16 cellular contexts compared by ENCODE assay signal in genomic region chr7:91182819-91183405, GRCh38.
DNase-seq lines count a peak whose midpoint lies in the region; ATAC-seq and TF ChIP-seq lines count a peak whose summit lies in the region.
"Had no signal": no experiment of that assay in that cellular context is flagged by ENCODE, and none has a peak within 500 bp of the region (broad histone marks: within the 10 kb centered on the region; RNA-seq: fewer than 3 reads in every experiment).

No MANE protein-coding gene starts in this region.

- H3K4me3 ChIP-seq in fibroblast of mammary gland (ENCODE audit: control insufficient read depth, low read depth, low read length), result no peak overlapping the region
- H3K4me3 ChIP-seq: K562 had no signal

- no peaks in the 10 kb centered on the region for H3K27me3 Mint-ChIP-seq in activated CD8-positive, alpha-beta T cell treated with anti-CD3 and anti-CD28 coated beads, Interleukin-2, amount 10 ng/mL, durations not matched to agents 7 days and 5 days (ENCODE audit: low read depth)
- H3K27me3 Mint-ChIP-seq: activated CD4-positive, alpha-beta memory T cell treated with anti-CD3 and anti-CD28 coated beads, Interleukin-2, amount 10 ng/mL, durations not matched to agents 7 days and 5 days had no signal

- no peaks in the 10 kb centered on the region for H3K9me3 Mint-ChIP-seq in activated CD8-positive, alpha-beta T cell treated with anti-CD3 and anti-CD28 coated beads, Interleukin-2, amount 10 ng/mL, durations not matched to agents 7 days and 5 days (ENCODE audit: insufficient read depth)
- H3K9me3 Mint-ChIP-seq: T-helper 1 cell treated with Interleukin-12 subunit alpha and Interleukin-12 subunit beta and Interleukin-4 antibody, amounts not matched to agents 30 μg/mL and 1 μg/mL, for 36 hours had no signal

- DNase-seq in GM04503 (ENCODE audit: low read depth), result peak; percentile 69
- peak; percentile 7 for DNase-seq in T1000 (lab: John Stamatoyannopoulos, UW)
- peak; percentile 99 for DNase-seq in fibroblast of mammary gland (ENCODE audit: low read depth)
- DNase-seq in renal cortical epithelial cell (ENCODE audit: low read depth), result peak; percentile 72
- no peak for DNase-seq in activated CD8-positive, alpha-beta T cell treated with anti-CD3 and anti-CD28 coated beads, Interleukin-2, amount 10 ng/mL, durations not matched to agents 7 days and 5 days
- no peak for DNase-seq in NCI-H345 treated with DMSO at 0.1 percent for 48 hours (lab: John Stamatoyannopoulos, UW; ENCODE audit: unreplicated experiment)
- DNase-seq in DMS114 treated with DMSO at 0.1 percent for 48 hours (lab: John Stamatoyannopoulos, UW; ENCODE audit: unreplicated experiment), result no peak
- DNase-seq in NCI-H1417 (lab: John Stamatoyannopoulos, UW), result no peak
- DNase-seq: activated CD4-positive, alpha-beta memory T cell treated with anti-CD3 and anti-CD28 coated beads, Interleukin-2, amount 10 ng/mL, durations not matched to agents 7 days and 5 days; activated gamma-delta T cell treated with Interleukin-2 at 50 U/mL for 16 hours; Caco-2; H9; NCI-H2081; substantia nigra had no signal

- no peak overlapping the region for H3K27ac Mint-ChIP-seq in activated CD8-positive, alpha-beta T cell treated with anti-CD3 and anti-CD28 coated beads, Interleukin-2, amount 10 ng/mL, durations not matched to agents 7 days and 5 days
- H3K27ac Mint-ChIP-seq: activated CD4-positive, alpha-beta memory T cell treated with anti-CD3 and anti-CD28 coated beads, Interleukin-2, amount 10 ng/mL, durations not matched to agents 7 days and 5 days; H9; T-helper 1 cell treated with Interleukin-12 subunit alpha and Interleukin-12 subunit beta and Interleukin-4 antibody, amounts not matched to agents 30 μg/mL and 1 μg/mL, for 36 hours had no signal

- CTCF ChIA-PET in activated CD8-positive, alpha-beta T cell treated with anti-CD3 and anti-CD28 coated beads, Interleukin-2, amount 10 ng/mL, durations not matched to agents 7 days and 5 days (lab: Charles Lee), result no interaction called here

- H3K36me3 Mint-ChIP-seq in activated CD8-positive, alpha-beta T cell treated with anti-CD3 and anti-CD28 coated beads, Interleukin-2, amount 10 ng/mL, durations not matched to agents 7 days and 5 days (ENCODE audit: low read depth), result no peaks in the 10 kb centered on the region

- no peaks in the 10 kb centered on the region for H3K4me1 Mint-ChIP-seq in activated CD8-positive, alpha-beta T cell treated with anti-CD3 and anti-CD28 coated beads, Interleukin-2, amount 10 ng/mL, durations not matched to agents 7 days and 5 days (ENCODE audit: low read depth)
- H3K4me1 Mint-ChIP-seq: activated CD4-positive, alpha-beta memory T cell treated with anti-CD3 and anti-CD28 coated beads, Interleukin-2, amount 10 ng/mL, durations not matched to agents 7 days and 5 days; H9 had no signal

- ATAC-seq in activated CD8-positive, alpha-beta T cell treated with anti-CD3 and anti-CD28 coated beads, Interleukin-2, amount 10 ng/mL, durations not matched to agents 7 days and 5 days, result no peak
- ATAC-seq: K562 had no signal

- no peak for TF ChIP-seq CTCF in fibroblast of mammary gland (conservative IDR thresholded peaks at IDR 0.05; ENCODE audit: control insufficient read depth, insufficient read depth, low read depth, low read length)

- POLR2A ChIA-PET in activated CD8-positive, alpha-beta T cell treated with anti-CD3 and anti-CD28 coated beads, Interleukin-2, amount 10 ng/mL, durations not matched to agents 7 days and 5 days (lab: Charles Lee), result no interaction called here

- H3K4me3 Mint-ChIP-seq in activated CD8-positive, alpha-beta T cell treated with anti-CD3 and anti-CD28 coated beads, Interleukin-2, amount 10 ng/mL, durations not matched to agents 7 days and 5 days, result no peak overlapping the region
- H3K4me3 Mint-ChIP-seq: activated CD4-positive, alpha-beta memory T cell treated with anti-CD3 and anti-CD28 coated beads, Interleukin-2, amount 10 ng/mL, durations not matched to agents 7 days and 5 days; H9; T-helper 1 cell treated with Interleukin-12 subunit alpha and Interleukin-12 subunit beta and Interleukin-4 antibody, amounts not matched to agents 30 μg/mL and 1 μg/mL, for 36 hours had no signal

Comparison
In these comparisons a context has a peak if more than half of its experiments do, and no peak if none do; other contexts are left out.
1. DNase-seq: peak in GM04503 (single experiment), T1000 (single experiment), fibroblast of mammary gland (single experiment) and renal cortical epithelial cell (single experiment); none in activated CD8-positive, alpha-beta T cell treated with anti-CD3 and anti-CD28 coated beads, Interleukin-2, amount 10 ng/mL, durations not matched to agents 7 days and 5 days (single experiment), NCI-H345 treated with DMSO at 0.1 percent for 48 hours (single experiment), DMS114 treated with DMSO at 0.1 percent for 48 hours (single experiment) and NCI-H1417 (0 of 3).